11 cellular contexts compared by ENCODE assay signal in genomic region chr1:9275161-9275560, GRCh38. TPM values are rescaled to one million over a fixed set of nuclear protein-coding genes. Genes with fewer than 3 reads are reported as not detected.
DNase-seq lines count a peak whose midpoint lies in the region; ATAC-seq, FAIRE-seq and TF ChIP-seq lines count a peak whose summit lies in the region.
"Had no signal": no experiment of that assay in that cellular context is flagged by ENCODE, and none has a peak within 500 bp of the region (broad histone marks: within the 10 kb centered on the region; RNA-seq: fewer than 3 reads in every experiment).

No MANE protein-coding gene starts in this region.

- peak overlapping the region in 2 of 5 donors; percentile 51 to 76 for H3K4me3 Mint-ChIP-seq in immature natural killer cell

- TF ChIP-seq EP300 in HepG2 (IDR thresholded peaks at IDR 0.05; ENCODE audit: low read depth in 2 of 2, low read length in 2 of 2) (no peak), HepG2 (CRISPR knock-in tag; IDR thresholded peaks at IDR 0.05; ENCODE audit: borderline replicate concordance) (no peak)

- H3K36me3 ChIP-seq in right lobe of liver = peaks cover 0 to 2% (median under 1%) of the 10 kb centered on the region in 4 donors
- H3K36me3 ChIP-seq in HepG2 (replicated peaks in 1 of 2; ENCODE audit: control insufficient read depth in 1 of 2, insufficient read depth in 2 of 2, low read length in 2 of 2) = no peaks in the 10 kb centered on the region
- no peaks in the 10 kb centered on the region for H3K36me3 ChIP-seq in SJCRH30
- H3K36me3 ChIP-seq: adrenal gland had no signal

- DNase-seq in right lobe of liver = peak in 1 of 3 donors; percentile 34
- DNase-seq in HepG2 (ENCODE audit: low spot score) = no peak
- peak; percentile 63 to 70 for DNase-seq in SJCRH30
- no peak for DNase-seq in immature natural killer cell
- peak; percentile 16 for DNase-seq in urothelium cell line (ENCODE audit: low spot score)
- no peak for DNase-seq in Right ventricle myocardium inferior (ENCODE audit: missing footprints)
- no peak for DNase-seq in MV-4-11 (lab: John Stamatoyannopoulos, UW)
- DNase-seq: NCI-H1417 had no signal

- ATAC-seq in right lobe of liver (peak in 3 of 4 donors; percentile 4 to 9 (median 9)), HepG2 (no peak), Right ventricle myocardium inferior (no peak), HG02588 (IDR thresholded peaks at IDR 0.05; ENCODE audit: unreplicated experiment) (no peak)

- H3K9ac ChIP-seq in HepG2 (ENCODE audit: insufficient read depth, low read depth, low read length) = no peak overlapping the region

- intact Hi-C loops in right lobe of liver (cut with DNase I) (no loop called here), HepG2 (cut with micrococcal nuclease; ENCODE audit: unreplicated experiment) (no loop called here), Right ventricle myocardium inferior (cut with DNase I) (no loop called here)

- peak overlapping the region in 4 of 6 donors; percentile 1 to 68 (median 18) for H3K27ac Mint-ChIP-seq in immature natural killer cell

- H3K27me3 Mint-ChIP-seq in immature natural killer cell (ENCODE audit: low read depth in 3 of 3) = peaks cover 1 to 2% (median 2%) of the 10 kb centered on the region in 3 donors

- POLR2A ChIA-PET in HepG2 (lab: Yijun Ruan, JAX) = no interaction called here

- CTCF ChIA-PET in HepG2 (lab: Yijun Ruan, JAX; ENCODE audit: low intra/inter-chr PET ratio, low total read pairs) = no interaction called here

- FAIRE-seq in HepG2 (lab: Jason Lieb, UNC) (no peak), urothelium cell line (lab: Jason Lieb, UNC) (no peak)
- FAIRE-seq: colon had no signal

- H3K4me3 ChIP-seq in right lobe of liver = no peak overlapping the region
- no peak overlapping the region; a peak in 1 of 6 replicates for H3K4me3 ChIP-seq in HepG2 (replicated peaks in 1 of 3; ENCODE audit: insufficient read depth in 1 of 3, low read depth in 2 of 3, low read length in 3 of 3)
- H3K4me3 ChIP-seq in SJCRH30 = no peak overlapping the region
- H3K4me3 ChIP-seq: adrenal gland had no signal

- H3K27ac ChIP-seq in right lobe of liver (no peak overlapping the region), HepG2 (ENCODE audit: extremely low read length, insufficient read depth, low read length) (no peak overlapping the region), SJCRH30 (0 out of 2 replicates have a peak overlapping the region, but pooled peaks have one; percentile 1)

- WGBS in right lobe of liver (ENCODE audit: insufficient coverage, low coverage, low lambda C conversion rate, missing lambda C conversion rate) = 83% methylated on average over 8 of the region's 10 CpGs
- WGBS in HepG2 (ENCODE audit: low lambda C conversion rate) = 88% methylated on average over 10 of the region's 10 CpGs

- no peaks in the 10 kb centered on the region for H3K36me3 Mint-ChIP-seq in immature natural killer cell

- TF ChIP-seq POLR2A in right lobe of liver (IDR thresholded peaks at IDR 0.05) (no peak), HepG2 (IDR thresholded peaks at IDR 0.05; ENCODE audit: insufficient read depth in 1 of 2, low read depth in 2 of 2, low read length in 2 of 2) (no peak)

- in situ Hi-C loops in HepG2 (cut with HindIII; ENCODE audit: extremely low pct_ligation_motif_present, low pct_unique_long_range_greater_than_20kb) = no loop called here

- H3K79me2 ChIP-seq in HepG2 (ENCODE audit: insufficient read depth, low read length) = no peaks in the 10 kb centered on the region

- H3K4me1 Mint-ChIP-seq in immature natural killer cell = peaks cover 17 to 30% of the 10 kb centered on the region in 2 donors

- H3K27me3 ChIP-seq in right lobe of liver (no peaks in the 10 kb centered on the region), HepG2 (ENCODE audit: control insufficient read depth in 1 of 2, insufficient read depth in 2 of 2, low read length in 2 of 2) (no peaks in the 10 kb centered on the region), SJCRH30 (0 out of 2 replicates have a peak, but pooled peaks cover 5% of the 10 kb centered on the region)
- H3K27me3 ChIP-seq: adrenal gland had no signal

- H3K9me3 Mint-ChIP-seq in immature natural killer cell = no peaks in the 10 kb centered on the region

- H3K4me2 ChIP-seq in HepG2 (ENCODE audit: low read depth, low read length) = no peak overlapping the region

- H3K4me1 ChIP-seq in right lobe of liver (no peaks in the 10 kb centered on the region), HepG2 (ENCODE audit: insufficient read depth, low read length) (peaks cover 30% of the 10 kb centered on the region), SJCRH30 (peaks cover 13% of the 10 kb centered on the region)

- H3K9me3 ChIP-seq in right lobe of liver (no peaks in the 10 kb centered on the region), HepG2 (ENCODE audit: low read length) (no peaks in the 10 kb centered on the region), SJCRH30 (replicated peaks) (no peaks in the 10 kb centered on the region)
- H3K9me3 ChIP-seq: adrenal gland had no signal

- no TSS peak for BruUV-seq in HepG2 (replicated peaks; lab: Mats Ljungman, UMichigan)

- H2AFZ ChIP-seq in HepG2 (ENCODE audit: low read length) = no peak overlapping the region

- TF ChIP-seq RAD21 in HepG2 (CRISPR knock-in tag; IDR thresholded peaks at IDR 0.05) = no peak

- no peak for TF ChIP-seq CTCF in right lobe of liver (IDR thresholded peaks at IDR 0.05)
- TF ChIP-seq CTCF in HepG2 (CRISPR knock-in tag; IDR thresholded peaks at IDR 0.05) = no peak

- H4K20me1 ChIP-seq in HepG2 (ENCODE audit: insufficient read depth, low read length) = no peaks in the 10 kb centered on the region

TF ChIP-seq in HepG2, 621 proteins besides CTCF, POLR2A, EP300 and RAD21 (continues in another document):
- TF ChIP-seq ZNF598 (CRISPR knock-in tag; IDR thresholded peaks at IDR 0.05; ENCODE audit: borderline replicate concordance) = no peak
- no peak for TF ChIP-seq SCMH1 (CRISPR knock-in tag; IDR thresholded peaks at IDR 0.05; ENCODE audit: borderline replicate concordance)

RNA-seq across cellular contexts. Expression of gene SPSB1, which starts 17.5 kb away (rescaled TPM):
- total RNA-seq in right lobe of liver = 100 to 1,000 TPM in 1 of 6 experiments, 10 to 100 TPM in 4, 1 to 10 TPM in 1; 7.7 to 121 (median 37.0) TPM
- total RNA-seq in HepG2 (2016; rRNA removed; fragmentation: Illumina TruSeq; extraction: Trizol) = 5.0 and 7.1 TPM in 2 replicates
- 2.4 and 2.5 TPM in 2 replicates for total RNA-seq in HepG2 (2016; cell fraction: cytosol; rRNA removed; fragmentation: Illumina TruSeq; extraction: Trizol; ENCODE audit: low read depth)
- 5.2 and 5.8 TPM in 2 replicates for total RNA-seq in HepG2 (2016; cell fraction: insoluble cytoplasmic fraction; rRNA removed; fragmentation: Illumina TruSeq; extraction: Trizol)
- total RNA-seq in HepG2 (2016; cell fraction: membrane; rRNA removed; fragmentation: Illumina TruSeq; extraction: Trizol) = 4.4 and 5.9 TPM in 2 replicates
- 4.3 and 4.4 TPM in 2 replicates for total RNA-seq in HepG2 (2016; cell fraction: nucleus; rRNA removed; fragmentation: Illumina TruSeq; extraction: Trizol)
- 8.0 and 10.9 TPM in 2 replicates for polyA plus RNA-seq in HepG2 (2011; rRNA removed)
- polyA plus RNA-seq in HepG2 (2011; cell fraction: cytosol; rRNA removed) = 8.1 and 8.5 TPM in 2 replicates
- polyA plus RNA-seq in HepG2 (2011; cell fraction: nucleus; rRNA removed) = 5.1 TPM in 2 replicates
- polyA plus RNA-seq in HepG2 (2012) = 4.0 and 7.7 TPM in 2 replicates
- polyA plus RNA-seq in HepG2 (2016; cell fraction: cytosol; fragmentation: Illumina TruSeq; extraction: Trizol; ENCODE audit: low read depth) = 1.9 and 2.2 TPM in 2 replicates
- 7.3 and 7.8 TPM in 2 replicates for polyA plus RNA-seq in HepG2 (2016; cell fraction: insoluble cytoplasmic fraction; fragmentation: Illumina TruSeq; extraction: Trizol; ENCODE audit: low read depth)
- 3.9 and 4.2 TPM in 2 replicates for polyA plus RNA-seq in HepG2 (2016; cell fraction: membrane; fragmentation: Illumina TruSeq; extraction: Trizol; ENCODE audit: low read depth)
- polyA plus RNA-seq in HepG2 (2016; cell fraction: nucleus; fragmentation: Illumina TruSeq; extraction: Trizol; ENCODE audit: insufficient read depth, low read depth) = 3.9 and 4.4 TPM in 2 replicates
- polyA minus RNA-seq in HepG2 (2011; rRNA and poly(A)+ RNA removed; ENCODE audit: low replicate concordance) = 9.2 and 17.1 TPM in 2 replicates
- 3.6 and 6.4 TPM in 2 replicates for polyA minus RNA-seq in HepG2 (2011; cell fraction: cytosol; rRNA and poly(A)+ RNA removed)
- polyA minus RNA-seq in HepG2 (2011; cell fraction: nucleus; rRNA and poly(A)+ RNA removed) = 3.1 and 4.2 TPM in 2 replicates
- 0.20 and 0.43 TPM in 2 replicates for total RNA-seq in SJCRH30 (2014; rRNA removed; shearing (Covaris generic))
- polyA plus RNA-seq in immature natural killer cell = 1 to 10 TPM in 2 of 3 donors, not detected in 1; 2.4 to 6.6 TPM
- total RNA-seq in Right ventricle myocardium inferior = 16.5 TPM

RNA-seq across cellular contexts. Expression of gene H6PD, which starts 40.6 kb away (rescaled TPM):
- total RNA-seq in right lobe of liver (100 to 1,000 TPM; 102 to 158 (median 120) TPM), HepG2 (2016; rRNA removed; fragmentation: Illumina TruSeq; extraction: Trizol) (6.3 and 9.3 TPM in 2 replicates), Right ventricle myocardium inferior (18.7 TPM)
- total RNA-seq in HepG2 (2016; cell fraction: cytosol; rRNA removed; fragmentation: Illumina TruSeq; extraction: Trizol; ENCODE audit: low read depth) = 0.79 and 0.81 TPM in 2 replicates
- total RNA-seq in HepG2 (2016; cell fraction: insoluble cytoplasmic fraction; rRNA removed; fragmentation: Illumina TruSeq; extraction: Trizol) = 5.4 and 9.4 TPM in 2 replicates
- total RNA-seq in HepG2 (2016; cell fraction: membrane; rRNA removed; fragmentation: Illumina TruSeq; extraction: Trizol) = 2.5 TPM in 2 replicates
- total RNA-seq in HepG2 (2016; cell fraction: nucleus; rRNA removed; fragmentation: Illumina TruSeq; extraction: Trizol) = 10.0 and 12.1 TPM in 2 replicates
- polyA plus RNA-seq in HepG2 (2011; rRNA removed) (14.1 and 21.5 TPM in 2 replicates), immature natural killer cell (10 to 100 TPM in 1 of 3 donors, 1 to 10 TPM in 2; 6.2 to 15.4 (median 9.0) TPM)
- polyA plus RNA-seq in HepG2 (2011; cell fraction: cytosol; rRNA removed) = 13.3 and 14.5 TPM in 2 replicates
- polyA plus RNA-seq in HepG2 (2011; cell fraction: nucleus; rRNA removed) = 26.3 and 26.5 TPM in 2 replicates
- polyA plus RNA-seq in HepG2 (2012) = 10.8 and 11.1 TPM in 2 replicates
- polyA plus RNA-seq in HepG2 (2016; cell fraction: cytosol; fragmentation: Illumina TruSeq; extraction: Trizol; ENCODE audit: low read depth) = 0.36 TPM in 2 replicates
- 4.2 and 4.6 TPM in 2 replicates for polyA plus RNA-seq in HepG2 (2016; cell fraction: insoluble cytoplasmic fraction; fragmentation: Illumina TruSeq; extraction: Trizol; ENCODE audit: low read depth)
- polyA plus RNA-seq in HepG2 (2016; cell fraction: membrane; fragmentation: Illumina TruSeq; extraction: Trizol; ENCODE audit: low read depth) = 0.93 and 0.94 TPM in 2 replicates
- 15.4 and 16.8 TPM in 2 replicates for polyA plus RNA-seq in HepG2 (2016; cell fraction: nucleus; fragmentation: Illumina TruSeq; extraction: Trizol; ENCODE audit: insufficient read depth, low read depth)
- 2.9 and 31.0 TPM in 2 replicates for polyA minus RNA-seq in HepG2 (2011; rRNA and poly(A)+ RNA removed; ENCODE audit: low replicate concordance)
- polyA minus RNA-seq in HepG2 (2011; cell fraction: cytosol; rRNA and poly(A)+ RNA removed) = 14.3 and 18.7 TPM in 2 replicates
- 7.9 and 11.3 TPM in 2 replicates for polyA minus RNA-seq in HepG2 (2011; cell fraction: nucleus; rRNA and poly(A)+ RNA removed)
- total RNA-seq in SJCRH30 (2014; rRNA removed; shearing (Covaris generic)) = 5.9 and 7.0 TPM in 2 replicates

Comparison
In these comparisons a context has a peak if more than half of its experiments do, and no peak if none do; other contexts are left out.
1. ATAC-seq: peak in right lobe of liver (3 of 4); none in HepG2 (single experiment), Right ventricle myocardium inferior (single experiment) and HG02588 (single experiment).
2. DNase-seq: peak in SJCRH30 (2 of 2) and urothelium cell line (single experiment); none in HepG2 (single experiment), immature natural killer cell (0 of 3), Right ventricle myocardium inferior (single experiment) and MV-4-11 (single experiment).